In genomic region chr14:73644531-73645247, GRCh38 we compare ENCODE assay signal across 1 cellular context.
TF ChIP-seq lines count a peak whose summit lies in the region.

Gene DNAL1, plus strand, starts transcription at chr14:73644986. Its CDS starts 54 bp downstream, at chr14:73645040.

TF ChIP-seq in K562, 482 proteins besides CTCF, POLR2A, EP300 and RAD21 (continued from another document and continues in another):
- TF ChIP-seq, protein P1, sequence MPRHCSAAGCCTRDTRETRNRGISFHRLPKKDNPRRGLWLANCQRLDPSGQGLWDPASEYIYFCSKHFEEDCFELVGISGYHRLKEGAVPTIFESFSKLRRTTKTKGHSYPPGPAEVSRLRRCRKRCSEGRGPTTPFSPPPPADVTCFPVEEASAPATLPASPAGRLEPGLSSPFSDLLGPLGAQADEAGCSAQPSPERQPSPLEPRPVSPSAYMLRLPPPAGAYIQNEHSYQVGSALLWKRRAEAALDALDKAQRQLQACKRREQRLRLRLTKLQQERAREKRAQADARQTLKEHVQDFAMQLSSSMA (CRISPR knock-in tag; IDR thresholded peaks at IDR 0.05): no peak
- TF ChIP-seq E2F5 (CRISPR knock-in tag; IDR thresholded peaks at IDR 0.05) (no peak), ZNF511 (CRISPR knock-in tag; IDR thresholded peaks at IDR 0.05) (no peak), POLR2B (IDR thresholded peaks at IDR 0.05; ENCODE audit: low read depth, partially characterized antibody) (peak; percentile 76), PHF20 (IDR thresholded peaks at IDR 0.05; ENCODE audit: partially characterized antibody) (peak; percentile 38), RBM17 (IDR thresholded peaks at IDR 0.05; ENCODE audit: borderline replicate concordance, low read depth, low read length) (no peak), RBM39 (optimal IDR thresholded peaks at IDR 0.05; ENCODE audit: low read depth, low read length) (no peak), CHAMP1 (IDR thresholded peaks at IDR 0.05) (no peak), KDM1A (IDR thresholded peaks at IDR 0.05) (no peak), ZNF224 (CRISPR knock-in tag; IDR thresholded peaks at IDR 0.05) (no peak), HSF4 (CRISPR knock-in tag; IDR thresholded peaks at IDR 0.05; ENCODE audit: borderline replicate concordance) (no peak), ZFP36 (IDR thresholded peaks at IDR 0.05; ENCODE audit: low read depth, low read length, partially characterized antibody) (no peak), AFF1 (IDR thresholded peaks at IDR 0.05; ENCODE audit: low read depth in 1 of 2, partially characterized antibody in 2 of 2) (no peak), ZNF316 (IDR thresholded peaks at IDR 0.05) (no peak), NFRKB (IDR thresholded peaks at IDR 0.05; ENCODE audit: low read depth) (peak; percentile 63; the same call in 1 of the 2 replicates), DEAF1 (CRISPR knock-in tag; IDR thresholded peaks at IDR 0.05) (no peak), RB1 (IDR thresholded peaks at IDR 0.05; ENCODE audit: low read depth) (no peak), ZNF407 (IDR thresholded peaks at IDR 0.05; ENCODE audit: low read depth) (no peak), SMAD2 (IDR thresholded peaks at IDR 0.05; ENCODE audit: low read depth, low read length) (no peak), SRSF3 (IDR thresholded peaks at IDR 0.05; ENCODE audit: insufficient read depth, low read length) (no peak), HLTF (IDR thresholded peaks at IDR 0.05) (no peak), TAF9B (IDR thresholded peaks at IDR 0.05; ENCODE audit: partially characterized antibody) (peak; percentile 35), ATF2 (CRISPR knock-in tag; IDR thresholded peaks at IDR 0.05) (no peak), CBX3 (IDR thresholded peaks at IDR 0.05; ENCODE audit: borderline replicate concordance in 1 of 2, low read length in 2 of 2) (no peak), ZNF134 (CRISPR knock-in tag; conservative IDR thresholded peaks at IDR 0.05) (no peak), FIP1L1 (IDR thresholded peaks at IDR 0.05; ENCODE audit: low read depth, low read length, poor library complexity, severe bottlenecking) (no peak), ETV1 (tag; conservative IDR thresholded peaks at IDR 0.05; ENCODE audit: low read depth) (peak; percentile 32; the same call in 1 of the 2 replicates), NONO (IDR thresholded peaks at IDR 0.05; ENCODE audit: low read depth in 2 of 2, low read length in 1 of 2) (no peak), POLR2G (IDR thresholded peaks at IDR 0.05; ENCODE audit: low read depth, low read length) (peak; percentile 89), ZNF551 (CRISPR knock-in tag; IDR thresholded peaks at IDR 0.05) (no peak), ZNF274 (IDR thresholded peaks at IDR 0.05; ENCODE audit: borderline replicate concordance, low read depth, low read length) (no peak), NFATC3 (IDR thresholded peaks at IDR 0.05) (no peak), PCBP2 (IDR thresholded peaks at IDR 0.05; ENCODE audit: low read depth, low read length, poor library complexity, severe bottlenecking) (no peak), ADNP (tag; IDR thresholded peaks at IDR 0.05) (no peak), RFX7 (CRISPR knock-in tag; IDR thresholded peaks at IDR 0.05) (no peak)
- TF ChIP-seq, protein P2, sequence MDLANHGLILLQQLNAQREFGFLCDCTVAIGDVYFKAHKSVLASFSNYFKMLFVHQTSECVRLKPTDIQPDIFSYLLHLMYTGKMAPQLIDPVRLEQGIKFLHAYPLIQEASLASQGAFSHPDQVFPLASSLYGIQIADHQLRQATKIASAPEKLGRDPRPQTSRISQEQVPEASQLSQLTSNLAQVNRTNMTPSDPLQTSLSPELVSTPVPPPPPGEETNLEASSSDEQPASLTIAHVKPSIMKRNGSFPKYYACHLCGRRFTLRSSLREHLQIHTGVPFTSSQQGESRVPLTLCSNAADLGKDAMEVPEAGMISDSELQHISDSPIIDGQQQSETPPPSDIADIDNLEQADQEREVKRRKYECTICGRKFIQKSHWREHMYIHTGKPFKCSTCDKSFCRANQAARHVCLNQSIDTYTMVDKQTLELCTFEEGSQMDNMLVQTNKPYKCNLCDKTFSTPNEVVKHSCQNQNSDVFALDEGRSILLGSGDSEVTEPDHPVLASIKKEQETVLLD (IDR thresholded peaks at IDR 0.05): peak; percentile 53; the same call in 1 of the 2 replicates
